16 cellular contexts compared by ENCODE assay signal in the genomic region with DNA sequence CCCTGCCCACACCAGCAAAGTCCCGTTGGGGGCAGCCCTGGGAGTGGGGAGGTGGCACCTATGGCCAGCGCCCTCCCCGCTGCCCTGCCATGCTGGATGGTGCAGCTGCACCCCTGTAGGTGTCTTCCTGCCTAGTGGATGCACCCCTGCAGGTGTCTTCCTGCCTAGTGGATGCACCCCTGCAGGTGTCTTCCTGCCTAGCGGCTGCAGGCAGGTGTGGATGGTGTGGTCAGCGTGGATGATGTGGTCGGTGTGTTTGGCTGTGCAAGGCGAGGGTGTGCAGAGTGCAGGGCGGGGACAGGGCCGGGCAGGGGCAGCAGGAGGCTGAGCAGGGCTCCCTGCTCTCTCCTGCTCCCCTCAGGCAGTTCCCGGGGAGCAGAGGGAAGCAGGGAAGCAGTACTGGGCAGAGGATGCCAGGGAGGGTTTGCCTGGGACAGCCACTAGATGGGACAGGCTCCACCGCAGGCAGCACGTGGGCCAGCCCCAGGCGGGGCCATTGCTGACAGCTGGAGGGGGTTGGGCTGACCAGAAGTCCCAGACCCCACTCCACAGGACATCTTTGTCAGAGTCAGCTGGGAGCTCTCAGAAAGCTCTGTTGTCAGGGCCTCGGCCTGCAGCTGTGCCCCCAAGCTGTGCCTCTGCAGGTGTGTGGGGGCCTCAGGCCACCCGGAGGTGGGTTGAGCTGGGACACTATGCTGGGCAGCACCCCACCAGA. TPM values are rescaled to one million over a fixed set of nuclear protein-coding genes. Genes with fewer than 3 reads are reported as not detected.
DNase-seq lines count a peak whose midpoint lies in the region; ATAC-seq, FAIRE-seq and TF ChIP-seq lines count a peak whose summit lies in the region.
"Had no signal": no experiment of that assay in that cellular context is flagged by ENCODE, and none has a peak within 500 bp of the region (broad histone marks: within the 10 kb centered on the region; RNA-seq: fewer than 3 reads in every experiment).

No MANE protein-coding gene starts in this region.

- no peak for FAIRE-seq in frontal cortex (lab: Jason Lieb, UNC)
- FAIRE-seq: endometrium had no signal

- peak overlapping the region; percentile 57 for H3K27ac Mint-ChIP-seq in stimulated activated memory B cell treated with anti-CD40 and anti-IgM and Interleukin-4, amounts not matched to agents 10 μg/mL and 1 μg/mL and 100 μg/mL, for 72 hours
- H3K27ac Mint-ChIP-seq: activated naive CD8-positive, alpha-beta T cell treated with anti-CD3 and anti-CD28 coated beads, Interleukin-2, amount 10 ng/mL, durations not matched to agents 7 days and 5 days; T-cell had no signal

- peaks cover 94% of the 10 kb centered on the region for H3K4me1 Mint-ChIP-seq in stimulated activated memory B cell treated with anti-CD40 and anti-IgM and Interleukin-4, amounts not matched to agents 10 μg/mL and 1 μg/mL and 100 μg/mL, for 72 hours

- H3K4me1 ChIP-seq in left ventricle myocardium inferior (peaks cover 56% of the 10 kb centered on the region), body of pancreas (peaks cover 14% of the 10 kb centered on the region)

- H3K27me3 ChIP-seq in left ventricle myocardium inferior (ENCODE audit: low read depth) (peaks cover 52% of the 10 kb centered on the region), body of pancreas (no peaks in the 10 kb centered on the region)

- peak overlapping the region; percentile 96 for H3K27ac ChIP-seq in left ventricle myocardium inferior (replicated peaks)
- H3K27ac ChIP-seq in body of pancreas, result no peak overlapping the region
- H3K27ac ChIP-seq: GM23248 had no signal

- H3K36me3 Mint-ChIP-seq in stimulated activated memory B cell treated with anti-CD40 and anti-IgM and Interleukin-4, amounts not matched to agents 10 μg/mL and 1 μg/mL and 100 μg/mL, for 72 hours, result peaks cover 19% of the 10 kb centered on the region
- H3K36me3 Mint-ChIP-seq: activated naive CD8-positive, alpha-beta T cell treated with anti-CD3 and anti-CD28 coated beads, Interleukin-2, amount 10 ng/mL, durations not matched to agents 7 days and 5 days; T-cell had no signal

- 73 to 87% methylated on average over 5 to 15 of the region's 15 CpGs for WGBS in body of pancreas, 2 donors

- no peaks in the 10 kb centered on the region for H3K9me3 Mint-ChIP-seq in stimulated activated memory B cell treated with anti-CD40 and anti-IgM and Interleukin-4, amounts not matched to agents 10 μg/mL and 1 μg/mL and 100 μg/mL, for 72 hours
- H3K9me3 Mint-ChIP-seq: activated naive CD8-positive, alpha-beta T cell treated with anti-CD3 and anti-CD28 coated beads, Interleukin-2, amount 10 ng/mL, durations not matched to agents 7 days and 5 days; T-cell had no signal

- ATAC-seq in left cardiac atrium (no peak), HG02678 (IDR thresholded peaks at IDR 0.05; ENCODE audit: unreplicated experiment) (no peak), body of pancreas (no peak)
- ATAC-seq in stimulated activated memory B cell treated with anti-CD40 and anti-IgM and Interleukin-4, amounts not matched to agents 10 μg/mL and 1 μg/mL and 100 μg/mL, for 72 hours, result no peak

- no peak for TF ChIP-seq POLR2A in body of pancreas (IDR thresholded peaks at IDR 0.05)

- H3K4me3 ChIP-seq in left ventricle myocardium inferior (no peak overlapping the region), body of pancreas (no peak overlapping the region)
- H3K4me3 ChIP-seq: GM23248 had no signal

- H3K27me3 Mint-ChIP-seq in stimulated activated memory B cell treated with anti-CD40 and anti-IgM and Interleukin-4, amounts not matched to agents 10 μg/mL and 1 μg/mL and 100 μg/mL, for 72 hours, result no peaks in the 10 kb centered on the region

- DNase-seq in left ventricle myocardium inferior (no peak), left cardiac atrium (no peak), M059J (ENCODE audit: low read depth) (peak; percentile 43), frontal cortex (ENCODE audit: low spot score in 2 of 2) (peak; percentile 66 to 71), body of pancreas (no peak)
- DNase-seq in stimulated activated CD4-positive, alpha-beta T cell treated with anti-CD3 and anti-CD28 coated beads, Interleukin-2, amount 100 ng/mL, for 48 hours, result no peak
- DNase-seq: activated CD8-positive, alpha-beta memory T cell treated with anti-CD3 and anti-CD28 coated beads, Interleukin-2, amount 50 U/mL, for 48 hours; activated naive CD8-positive, alpha-beta T cell treated with anti-CD3 and anti-CD28 coated beads, Interleukin-2, amount 10 ng/mL, durations not matched to agents 7 days and 5 days; AML-193; central memory CD4-positive, alpha-beta T cell; GM23248; islet precursor cell; T-cell had no signal

- H3K9me3 ChIP-seq in left ventricle myocardium inferior (replicated peaks) (no peaks in the 10 kb centered on the region), body of pancreas (no peaks in the 10 kb centered on the region)

- peak overlapping the region; percentile 89 for H3K4me3 Mint-ChIP-seq in stimulated activated memory B cell treated with anti-CD40 and anti-IgM and Interleukin-4, amounts not matched to agents 10 μg/mL and 1 μg/mL and 100 μg/mL, for 72 hours
- H3K4me3 Mint-ChIP-seq: activated naive CD8-positive, alpha-beta T cell treated with anti-CD3 and anti-CD28 coated beads, Interleukin-2, amount 10 ng/mL, durations not matched to agents 7 days and 5 days; T-cell had no signal

- intact Hi-C loops in left ventricle myocardium inferior (cut with micrococcal nuclease), result no loop called here
- intact Hi-C loops in left cardiac atrium (cut with DNase I), result no loop called here
- intact Hi-C loops in body of pancreas (cut with DNase I), result no loop called here

- TF ChIP-seq CTCF in left ventricle myocardium inferior (IDR thresholded peaks at IDR 0.05; ENCODE audit: borderline replicate concordance) (no peak), body of pancreas (IDR thresholded peaks at IDR 0.05) (no peak)

- peaks cover 5% of the 10 kb centered on the region for H3K36me3 ChIP-seq in left ventricle myocardium inferior
- H3K36me3 ChIP-seq in body of pancreas (replicated peaks in 1 of 2; ENCODE audit: insufficient read depth in 1 of 2, low read depth in 2 of 2), result no peaks in the 10 kb centered on the region

RNA-seq across cellular contexts. Expression of a gene that starts 23.6 kb away (rescaled TPM):
- total RNA-seq in left ventricle myocardium inferior (46.7 TPM), left cardiac atrium (10 to 100 TPM; 21.5 to 38.2 TPM), frontal cortex (under 0.01 TPM), body of pancreas (1 to 10 TPM; 6.3 to 7.0 TPM)
- 0.22 and 3.1 TPM in 2 replicates for total RNA-seq in M059J (2014; rRNA removed; shearing (Covaris generic))
- total RNA-seq: activated naive CD8-positive, alpha-beta T cell treated with anti-CD3 and anti-CD28 coated beads, Interleukin-2, amount 10 ng/mL, durations not matched to agents 7 days and 5 days; GM23248 had no signal

RNA-seq across cellular contexts. Expression of a gene that starts 44.9 kb away (rescaled TPM):
- 0.80 TPM for total RNA-seq in left ventricle myocardium inferior
- total RNA-seq in left cardiac atrium, result under 1 TPM; 0.34 to 0.38 TPM
- total RNA-seq in M059J (2014; rRNA removed; shearing (Covaris generic)), result not detected in 2 replicates
- 1.6 TPM for total RNA-seq in frontal cortex
- under 1 TPM in 1 of 2 donors, not detected in 1; 0.78 TPM for total RNA-seq in body of pancreas
- total RNA-seq: activated naive CD8-positive, alpha-beta T cell treated with anti-CD3 and anti-CD28 coated beads, Interleukin-2, amount 10 ng/mL, durations not matched to agents 7 days and 5 days; GM23248 had no signal

RNA-seq across cellular contexts. Expression of a gene that starts 45.5 kb away (rescaled TPM):
- total RNA-seq in left ventricle myocardium inferior (297 TPM), left cardiac atrium (100 to 1,000 TPM; 226 to 312 TPM), frontal cortex (13.5 TPM), body of pancreas (10 to 100 TPM; 82.5 to 93.9 TPM)
- total RNA-seq in M059J (2014; rRNA removed; shearing (Covaris generic)), result 91.0 and 156 TPM in 2 replicates

Comparison
In these comparisons a context has a peak if more than half of its experiments do, and no peak if none do; other contexts are left out.
1. DNase-seq: peak in M059J (single experiment) and frontal cortex (2 of 2); none in left ventricle myocardium inferior (single experiment), left cardiac atrium (single experiment), body of pancreas (0 of 4) and stimulated activated CD4-positive, alpha-beta T cell treated with anti-CD3 and anti-CD28 coated beads, Interleukin-2, amount 100 ng/mL, for 48 hours (0 of 2).